Comparison of ENCODE assay signal across 18 cellular contexts in genomic region chr4:103100691-103101090, GRCh38.
"Had no signal": no experiment of that assay in that cellular context is flagged by ENCODE, and none has a peak within 500 bp of the region (broad histone marks: within the 10 kb centered on the region; RNA-seq: fewer than 3 reads in every experiment).

No MANE protein-coding gene starts in this region.

- H3K36me3 ChIP-seq: gastrocnemius medialis, left lung, pancreas, suprapubic skin, transverse colon, uterus had no signal

- DNase-seq: activated CD4-positive, alpha-beta T cell treated with anti-CD3 and anti-CD28 coated beads, Interleukin-2, amount 10 ng/mL, durations not matched to agents 24 days and 14 days; activated CD8-positive, alpha-beta T cell treated with anti-CD3 and anti-CD28 coated beads, Interleukin-2, amount 10 ng/mL, durations not matched to agents 7 days and 5 days; activated naive CD4-positive, alpha-beta T cell treated with Interleukin-2 at 50 U/mL for 16 hours; activated naive CD8-positive, alpha-beta T cell treated with anti-CD3 and anti-CD28 coated beads, Interleukin-2, amount 10 ng/mL, durations not matched to agents 7 days and 5 days; activated T-cell treated with anti-CD3 and anti-CD28 coated beads, Interleukin-2, amount 50 U/mL, for 24 hours; body of pancreas; gastrocnemius medialis; left lung; nephron progenitor cell; pancreas; small intestine; stimulated activated CD4-positive, alpha-beta T cell treated with anti-CD3 and anti-CD28 coated beads, Interleukin-4, amount 100 ng/mL, for 1 hour; stimulated activated naive CD8-positive, alpha-beta T cell treated with anti-CD3 and anti-CD28 coated beads, Interleukin-15, amount 100 ng/mL, for 72 hours; T-helper 2 cell; transverse colon; uterus had no signal

- H3K9me3 ChIP-seq: body of pancreas, gastrocnemius medialis, left lung, pancreas, suprapubic skin, transverse colon, uterus had no signal

- H3K4me3 ChIP-seq: body of pancreas, left lung, pancreas, suprapubic skin, transverse colon, uterus had no signal

- H3K27ac ChIP-seq: body of pancreas, gastrocnemius medialis, left lung, pancreas, suprapubic skin, uterus had no signal

- H3K4me3 Mint-ChIP-seq: activated CD4-positive, alpha-beta T cell treated with anti-CD3 and anti-CD28 coated beads, Interleukin-2, amount 10 ng/mL, durations not matched to agents 24 days and 14 days; activated CD8-positive, alpha-beta T cell treated with anti-CD3 and anti-CD28 coated beads, Interleukin-2, amount 10 ng/mL, durations not matched to agents 7 days and 5 days; activated naive CD8-positive, alpha-beta T cell treated with anti-CD3 and anti-CD28 coated beads, Interleukin-2, amount 10 ng/mL, durations not matched to agents 7 days and 5 days; activated T-cell treated with anti-CD3 and anti-CD28 coated beads, Interleukin-2, amount 50 U/mL, for 24 hours; stimulated activated naive CD8-positive, alpha-beta T cell treated with anti-CD3 and anti-CD28 coated beads, Interleukin-15, amount 100 ng/mL, for 72 hours had no signal

- ATAC-seq: activated CD8-positive, alpha-beta T cell treated with anti-CD3 and anti-CD28 coated beads, Interleukin-2, amount 10 ng/mL, durations not matched to agents 7 days and 5 days; body of pancreas; gastrocnemius medialis had no signal

- H3K9me3 Mint-ChIP-seq: activated CD4-positive, alpha-beta T cell treated with anti-CD3 and anti-CD28 coated beads, Interleukin-2, amount 10 ng/mL, durations not matched to agents 24 days and 14 days; activated naive CD8-positive, alpha-beta T cell treated with anti-CD3 and anti-CD28 coated beads, Interleukin-2, amount 10 ng/mL, durations not matched to agents 7 days and 5 days; activated T-cell treated with anti-CD3 and anti-CD28 coated beads, Interleukin-2, amount 50 U/mL, for 24 hours; activated T-helper 2 cell treated with anti-CD3 and anti-CD28 coated beads, Interferon-gamma antibody, Interleukin-2, Interleukin-4, amounts not matched to agents 10 μg/mL and 5 μg/mL and 100 μg/mL, durations not matched to agents 14 hours and 24 hours and 36 hours; nephron progenitor cell; stimulated activated naive CD8-positive, alpha-beta T cell treated with anti-CD3 and anti-CD28 coated beads, Interleukin-15, amount 100 ng/mL, for 72 hours had no signal

- H3K27ac Mint-ChIP-seq: activated CD4-positive, alpha-beta T cell treated with anti-CD3 and anti-CD28 coated beads, Interleukin-2, amount 10 ng/mL, durations not matched to agents 24 days and 14 days; activated CD8-positive, alpha-beta T cell treated with anti-CD3 and anti-CD28 coated beads, Interleukin-2, amount 10 ng/mL, durations not matched to agents 7 days and 5 days; activated naive CD8-positive, alpha-beta T cell treated with anti-CD3 and anti-CD28 coated beads, Interleukin-2, amount 10 ng/mL, durations not matched to agents 7 days and 5 days; activated T-cell treated with anti-CD3 and anti-CD28 coated beads, Interleukin-2, amount 50 U/mL, for 24 hours; activated T-helper 2 cell treated with anti-CD3 and anti-CD28 coated beads, Interferon-gamma antibody, Interleukin-2, Interleukin-4, amounts not matched to agents 10 μg/mL and 5 μg/mL and 100 μg/mL, durations not matched to agents 14 hours and 24 hours and 36 hours; nephron progenitor cell; stimulated activated naive CD8-positive, alpha-beta T cell treated with anti-CD3 and anti-CD28 coated beads, Interleukin-15, amount 100 ng/mL, for 72 hours had no signal

- H3K27me3 ChIP-seq: body of pancreas, gastrocnemius medialis, left lung, pancreas, suprapubic skin, transverse colon, uterus had no signal

- H3K27me3 Mint-ChIP-seq: activated CD4-positive, alpha-beta T cell treated with anti-CD3 and anti-CD28 coated beads, Interleukin-2, amount 10 ng/mL, durations not matched to agents 24 days and 14 days; activated naive CD8-positive, alpha-beta T cell treated with anti-CD3 and anti-CD28 coated beads, Interleukin-2, amount 10 ng/mL, durations not matched to agents 7 days and 5 days; activated T-cell treated with anti-CD3 and anti-CD28 coated beads, Interleukin-2, amount 50 U/mL, for 24 hours; stimulated activated naive CD8-positive, alpha-beta T cell treated with anti-CD3 and anti-CD28 coated beads, Interleukin-15, amount 100 ng/mL, for 72 hours had no signal

- H3K4me1 ChIP-seq: uterus had no signal
